ENCODE assay signal across 1 cellular context in the genomic region with DNA sequence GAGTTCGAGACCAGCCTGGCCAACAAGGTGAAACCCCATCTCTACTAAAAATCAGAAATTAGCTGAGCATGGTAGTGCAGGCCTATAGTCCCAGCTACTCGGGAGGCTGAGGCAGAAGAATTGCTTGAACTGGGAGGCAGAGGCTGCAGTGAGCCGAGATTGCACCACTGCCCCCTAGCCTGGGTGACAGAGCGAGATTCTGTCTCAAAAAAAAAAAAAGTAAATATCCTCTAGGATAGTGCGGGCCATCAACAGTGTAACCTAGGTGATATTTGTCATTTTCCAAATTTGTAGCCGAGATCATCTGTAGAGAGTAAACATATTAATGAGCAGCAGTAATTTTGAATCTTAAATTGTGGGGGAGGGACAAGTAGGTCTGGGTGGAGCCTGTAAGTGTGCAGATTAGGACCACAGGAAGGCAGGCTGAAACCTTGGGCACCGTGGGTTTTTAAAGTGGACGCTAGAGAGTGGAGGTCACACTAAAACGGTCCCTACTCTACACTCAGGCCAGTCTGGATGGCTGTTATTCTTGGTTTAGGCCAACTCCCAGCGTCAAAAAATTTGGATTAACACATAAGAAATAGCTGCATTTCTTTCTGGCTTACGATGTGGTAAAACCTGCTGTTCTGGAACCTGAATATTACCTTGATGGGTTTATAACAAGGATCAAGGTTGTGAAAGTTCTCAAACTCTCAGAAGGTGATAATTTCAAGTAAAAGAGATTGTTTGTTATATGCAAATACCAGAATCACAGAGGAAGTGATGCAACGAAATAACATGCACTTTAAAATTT.
TF ChIP-seq lines count a peak whose summit lies in the region.

No MANE protein-coding gene starts in this region.

TF ChIP-seq in GM23338, 12 proteins besides CTCF, POLR2A, EP300 and RAD21:
- TF ChIP-seq, protein P1, sequence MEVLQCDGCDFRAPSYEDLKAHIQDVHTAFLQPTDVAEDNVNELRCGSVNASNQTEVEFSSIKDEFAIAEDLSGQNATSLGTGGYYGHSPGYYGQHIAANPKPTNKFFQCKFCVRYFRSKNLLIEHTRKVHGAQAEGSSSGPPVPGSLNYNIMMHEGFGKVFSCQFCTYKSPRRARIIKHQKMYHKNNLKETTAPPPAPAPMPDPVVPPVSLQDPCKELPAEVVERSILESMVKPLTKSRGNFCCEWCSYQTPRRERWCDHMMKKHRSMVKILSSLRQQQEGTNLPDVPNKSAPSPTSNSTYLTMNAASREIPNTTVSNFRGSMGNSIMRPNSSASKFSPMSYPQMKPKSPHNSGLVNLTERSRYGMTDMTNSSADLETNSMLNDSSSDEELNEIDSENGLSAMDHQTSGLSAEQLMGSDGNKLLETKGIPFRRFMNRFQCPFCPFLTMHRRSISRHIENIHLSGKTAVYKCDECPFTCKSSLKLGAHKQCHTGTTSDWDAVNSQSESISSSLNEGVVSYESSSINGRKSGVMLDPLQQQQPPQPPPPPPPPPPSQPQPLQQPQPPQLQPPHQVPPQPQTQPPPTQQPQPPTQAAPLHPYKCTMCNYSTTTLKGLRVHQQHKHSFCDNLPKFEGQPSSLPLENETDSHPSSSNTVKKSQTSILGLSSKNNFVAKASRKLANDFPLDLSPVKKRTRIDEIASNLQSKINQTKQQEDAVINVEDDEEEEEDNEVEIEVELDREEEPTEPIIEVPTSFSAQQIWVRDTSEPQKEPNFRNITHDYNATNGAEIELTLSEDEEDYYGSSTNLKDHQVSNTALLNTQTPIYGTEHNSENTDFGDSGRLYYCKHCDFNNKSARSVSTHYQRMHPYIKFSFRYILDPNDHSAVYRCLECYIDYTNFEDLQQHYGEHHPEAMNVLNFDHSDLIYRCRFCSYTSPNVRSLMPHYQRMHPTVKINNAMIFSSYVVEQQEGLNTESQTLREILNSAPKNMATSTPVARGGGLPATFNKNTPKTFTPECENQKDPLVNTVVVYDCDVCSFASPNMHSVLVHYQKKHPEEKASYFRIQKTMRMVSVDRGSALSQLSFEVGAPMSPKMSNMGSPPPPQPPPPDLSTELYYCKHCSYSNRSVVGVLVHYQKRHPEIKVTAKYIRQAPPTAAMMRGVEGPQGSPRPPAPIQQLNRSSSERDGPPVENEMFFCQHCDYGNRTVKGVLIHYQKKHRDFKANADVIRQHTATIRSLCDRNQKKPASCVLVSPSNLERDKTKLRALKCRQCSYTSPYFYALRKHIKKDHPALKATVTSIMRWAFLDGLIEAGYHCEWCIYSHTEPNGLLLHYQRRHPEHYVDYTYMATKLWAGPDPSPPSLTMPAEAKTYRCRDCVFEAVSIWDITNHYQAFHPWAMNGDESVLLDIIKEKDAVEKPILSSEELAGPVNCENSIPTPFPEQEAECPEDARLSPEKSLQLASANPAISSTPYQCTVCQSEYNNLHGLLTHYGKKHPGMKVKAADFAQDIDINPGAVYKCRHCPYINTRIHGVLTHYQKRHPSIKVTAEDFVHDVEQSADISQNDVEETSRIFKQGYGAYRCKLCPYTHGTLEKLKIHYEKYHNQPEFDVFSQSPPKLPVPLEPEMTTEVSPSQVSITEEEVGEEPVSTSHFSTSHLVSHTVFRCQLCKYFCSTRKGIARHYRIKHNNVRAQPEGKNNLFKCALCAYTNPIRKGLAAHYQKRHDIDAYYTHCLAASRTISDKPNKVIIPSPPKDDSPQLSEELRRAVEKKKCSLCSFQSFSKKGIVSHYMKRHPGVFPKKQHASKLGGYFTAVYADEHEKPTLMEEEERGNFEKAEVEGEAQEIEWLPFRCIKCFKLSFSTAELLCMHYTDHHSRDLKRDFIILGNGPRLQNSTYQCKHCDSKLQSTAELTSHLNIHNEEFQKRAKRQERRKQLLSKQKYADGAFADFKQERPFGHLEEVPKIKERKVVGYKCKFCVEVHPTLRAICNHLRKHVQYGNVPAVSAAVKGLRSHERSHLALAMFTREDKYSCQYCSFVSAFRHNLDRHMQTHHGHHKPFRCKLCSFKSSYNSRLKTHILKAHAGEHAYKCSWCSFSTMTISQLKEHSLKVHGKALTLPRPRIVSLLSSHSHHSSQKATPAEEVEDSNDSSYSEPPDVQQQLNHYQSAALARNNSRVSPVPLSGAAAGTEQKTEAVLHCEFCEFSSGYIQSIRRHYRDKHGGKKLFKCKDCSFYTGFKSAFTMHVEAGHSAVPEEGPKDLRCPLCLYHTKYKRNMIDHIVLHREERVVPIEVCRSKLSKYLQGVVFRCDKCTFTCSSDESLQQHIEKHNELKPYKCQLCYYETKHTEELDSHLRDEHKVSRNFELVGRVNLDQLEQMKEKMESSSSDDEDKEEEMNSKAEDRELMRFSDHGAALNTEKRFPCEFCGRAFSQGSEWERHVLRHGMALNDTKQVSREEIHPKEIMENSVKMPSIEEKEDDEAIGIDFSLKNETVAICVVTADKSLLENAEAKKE (CRISPR knock-in tag; IDR thresholded peaks at IDR 0.05), result no peak
